10 cellular contexts compared by ENCODE assay signal in genomic region chr12:1811281-1811947, GRCh38. TPM values are rescaled to one million over a fixed set of nuclear protein-coding genes. Genes with fewer than 3 reads are reported as not detected.
A peak's percentile ranks its signal among the peaks of the same experiment; 100 is the strongest.
DNase-seq lines count a peak whose midpoint lies in the region; ATAC-seq lines count a peak whose summit lies in the region.
"Had no signal": no experiment of that assay in that cellular context is flagged by ENCODE, and none has a peak within 500 bp of the region (broad histone marks: within the 10 kb centered on the region; RNA-seq: fewer than 3 reads in every experiment).

No MANE protein-coding gene starts in this region.

- H3K36me3 Mint-ChIP-seq in activated naive CD8-positive, alpha-beta T cell: no peaks in the 10 kb centered on the region
- no peaks in the 10 kb centered on the region for H3K36me3 Mint-ChIP-seq in naive thymus-derived CD4-positive, alpha-beta T cell

- H3K27me3 Mint-ChIP-seq in activated naive CD8-positive, alpha-beta T cell: no peaks in the 10 kb centered on the region
- H3K27me3 Mint-ChIP-seq in naive thymus-derived CD4-positive, alpha-beta T cell: peaks cover 0 to 3% (median 0%) of the 10 kb centered on the region in 5 donors

- H3K36me3 ChIP-seq in naive thymus-derived CD4-positive, alpha-beta T cell (ENCODE audit: control insufficient read depth in 2 of 3, insufficient read depth in 3 of 3, low read length in 3 of 3): no peaks in the 10 kb centered on the region

- H3K4me1 Mint-ChIP-seq in activated naive CD8-positive, alpha-beta T cell (ENCODE audit: low read depth): peaks cover 11% of the 10 kb centered on the region
- H3K4me1 Mint-ChIP-seq in naive thymus-derived CD4-positive, alpha-beta T cell: peaks cover 0 to 12% (median 0%) of the 10 kb centered on the region in 7 donors

- no peaks in the 10 kb centered on the region for H3K9me3 ChIP-seq in naive thymus-derived CD4-positive, alpha-beta T cell (ENCODE audit: control insufficient read depth in 2 of 3, low read length in 3 of 3)
- H3K9me3 ChIP-seq: body of pancreas had no signal

- no peaks in the 10 kb centered on the region for H3K4me1 ChIP-seq in naive thymus-derived CD4-positive, alpha-beta T cell (ENCODE audit: control insufficient read depth in 2 of 2, insufficient read depth in 2 of 2, low read length in 2 of 2)
- H3K4me1 ChIP-seq: body of pancreas had no signal

- H3K4me3 ChIP-seq in naive thymus-derived CD4-positive, alpha-beta T cell (ENCODE audit: low read length): no peak overlapping the region
- H3K4me3 ChIP-seq: body of pancreas had no signal

- no peaks in the 10 kb centered on the region for H3K9me3 Mint-ChIP-seq in activated naive CD8-positive, alpha-beta T cell (ENCODE audit: low read depth)
- no peaks in the 10 kb centered on the region for H3K9me3 Mint-ChIP-seq in naive thymus-derived CD4-positive, alpha-beta T cell

- H3K27ac Mint-ChIP-seq in activated naive CD8-positive, alpha-beta T cell: no peak overlapping the region
- peak overlapping the region in 3 of 9 donors; percentile 51 to 85 (median 78) for H3K27ac Mint-ChIP-seq in naive thymus-derived CD4-positive, alpha-beta T cell

- POLR2A ChIA-PET in naive thymus-derived CD4-positive, alpha-beta T cell (lab: Charles Lee): interaction anchor here (1.2 kb wide), 1 partner anchor 128 kb away, joined by 4 read pairs; no protein-coding TSS in a partner anchor

- intact Hi-C loops in naive thymus-derived CD4-positive, alpha-beta T cell (cut with micrococcal nuclease): no loop called here

- H3K27me3 ChIP-seq in naive thymus-derived CD4-positive, alpha-beta T cell (ENCODE audit: control insufficient read depth in 2 of 2, insufficient read depth in 2 of 2, low read length in 2 of 2): no peaks in the 10 kb centered on the region

- H3K27ac ChIP-seq in naive thymus-derived CD4-positive, alpha-beta T cell (ENCODE audit: low read depth, low read length): peak overlapping the region; percentile 51

- DNase-seq in CD1c-positive myeloid dendritic cell (ENCODE audit: extremely low spot score) (peak; percentile 74), SKM-1 treated with dmso at 0.1 percent for 144 hours (lab: John Stamatoyannopoulos, UW; ENCODE audit: unreplicated experiment) (peak; percentile 58), NCI-H2227 (lab: John Stamatoyannopoulos, UW; ENCODE audit: unreplicated experiment) (no peak), HK-2 (ENCODE audit: unreplicated experiment) (no peak)
- DNase-seq in naive thymus-derived CD4-positive, alpha-beta T cell: no peak

- peak overlapping the region; percentile 51 for H3K4me3 Mint-ChIP-seq in activated naive CD8-positive, alpha-beta T cell
- H3K4me3 Mint-ChIP-seq in naive thymus-derived CD4-positive, alpha-beta T cell: peak overlapping the region in 9 of 10 donors; percentile 45 to 80 (median 56)

- peak; percentile 36 for ATAC-seq in naive thymus-derived CD4-positive, alpha-beta T cell
- no peak for ATAC-seq in GM21515 (IDR thresholded peaks at IDR 0.05; ENCODE audit: unreplicated experiment)
- no peak for ATAC-seq in HG03354 (IDR thresholded peaks at IDR 0.05; ENCODE audit: poor library complexity, severe bottlenecking, unreplicated experiment)
- ATAC-seq: body of pancreas had no signal

- CTCF ChIA-PET in naive thymus-derived CD4-positive, alpha-beta T cell (lab: Charles Lee): interaction anchor here (2.2 kb wide), 1 partner anchor 129 kb away, joined by 7 read pairs; no protein-coding TSS in a partner anchor

RNA-seq across cellular contexts. Expression of gene LRTM2, which starts 9.0 kb away (rescaled TPM):
- under 1 TPM in 1 of 5 experiments, not detected in 4; 0.12 TPM for total RNA-seq in naive thymus-derived CD4-positive, alpha-beta T cell
- not detected for polyA plus RNA-seq in naive thymus-derived CD4-positive, alpha-beta T cell
- total RNA-seq: body of pancreas, kidney epithelial cell had no signal

Comparison
In these comparisons a context has a peak if more than half of its experiments do, and no peak if none do; other contexts are left out.
1. DNase-seq: peak in CD1c-positive myeloid dendritic cell (single experiment) and SKM-1 treated with dmso at 0.1 percent for 144 hours (single experiment); none in naive thymus-derived CD4-positive, alpha-beta T cell (0 of 9), NCI-H2227 (single experiment) and HK-2 (single experiment).